In genomic region chr11:125164422-125165110, GRCh38 we compare ENCODE assay signal across 8 cellular contexts. TPM values are rescaled to one million over a fixed set of nuclear protein-coding genes. Genes with fewer than 3 reads are reported as not detected.
DNase-seq lines count a peak whose midpoint lies in the region; ATAC-seq and TF ChIP-seq lines count a peak whose summit lies in the region.

Gene PKNOX2 (plus strand): TSS chr11:125164751. CDS start chr11:125351306, 186,555 bp downstream.

- peaks cover 20% of the 10 kb centered on the region for H3K79me2 ChIP-seq in smooth muscle cell (ENCODE audit: low read depth)

- ATAC-seq in HG02973 (IDR thresholded peaks at IDR 0.05; ENCODE audit: unreplicated experiment): no peak
- ATAC-seq in GM21526 (IDR thresholded peaks at IDR 0.05; ENCODE audit: low FRiP score, unreplicated experiment): no peak

- H3K36me3 ChIP-seq in smooth muscle cell (ENCODE audit: low read depth): no peaks in the 10 kb centered on the region

- H3K27ac ChIP-seq in VCaP (peak within 1 kb of the TSS; percentile 77), smooth muscle cell (ENCODE audit: low read depth) (peak within 1 kb of the TSS; percentile 77)

- H3K4me3 ChIP-seq in GM12875 (ENCODE audit: low read depth, low read length) (peak within 1 kb of the TSS; percentile 28), cardiac fibroblast (replicated peaks in 1 of 2; ENCODE audit: low read depth in 2 of 2, low read length in 2 of 2) (peak within 1 kb of the TSS; percentile 63 to 65), smooth muscle cell (peak within 1 kb of the TSS; percentile 78)

- H3F3A ChIP-seq in smooth muscle cell (ENCODE audit: low read depth): peaks cover 8% of the 10 kb centered on the region

- no peaks in the 10 kb centered on the region for H3K9me3 ChIP-seq in smooth muscle cell (replicated peaks; ENCODE audit: low read depth)

- H3K4me1 ChIP-seq in smooth muscle cell (ENCODE audit: low read depth): peaks cover 41% of the 10 kb centered on the region

- peak within 1 kb of the TSS; percentile 95 for H3K4me2 ChIP-seq in smooth muscle cell

- H3K27me3 ChIP-seq in smooth muscle cell (ENCODE audit: low read depth): no peaks in the 10 kb centered on the region

- H2AFZ ChIP-seq in smooth muscle cell (ENCODE audit: low read depth): peak within 1 kb of the TSS; percentile 17

- H4K20me1 ChIP-seq in smooth muscle cell (ENCODE audit: low read depth): peaks cover 19% of the 10 kb centered on the region

- TF ChIP-seq CTCF in GM12875 (IDR thresholded peaks at IDR 0.05; ENCODE audit: borderline replicate concordance, insufficient read depth, low read depth, low read length): peak; percentile 52; the same call in 1 of the 2 replicates
- peak; percentile 90 for TF ChIP-seq CTCF in VCaP (conservative IDR thresholded peaks at IDR 0.05)
- peak; percentile 46 for TF ChIP-seq CTCF in cardiac fibroblast (IDR thresholded peaks at IDR 0.05; ENCODE audit: low read depth, low read length)
- peak; percentile 64 for TF ChIP-seq CTCF in smooth muscle cell (IDR thresholded peaks at IDR 0.05; ENCODE audit: borderline replicate concordance, insufficient read depth, poor library complexity, severe bottlenecking)

- peak within 1 kb of the TSS; percentile 67 for H3K9ac ChIP-seq in smooth muscle cell (ENCODE audit: low read depth)

- DNase-seq in LHCN-M2 (ENCODE audit: low read depth): peak; percentile 86
- DNase-seq in cardiac fibroblast (ENCODE audit: low read depth in 2 of 2): peak; percentile 68 to 88
- peak; percentile 60 for DNase-seq in inferior parietal cortex (ENCODE audit: extremely low spot score)
- DNase-seq in smooth muscle cell (lab: John Stamatoyannopoulos, UW; ENCODE audit: unreplicated experiment): peak; percentile 81

- WGBS in smooth muscle cell (ENCODE audit: low lambda C conversion rate): 0% methylated on average over 23 of the region's 58 CpGs

RNA-seq across cellular contexts. Expression of gene PKNOX2, which starts in this region (rescaled TPM):
- total RNA-seq in LHCN-M2 (2014; rRNA removed) (14.6 and 15.6 TPM in 2 replicates), smooth muscle cell (6.5 and 7.2 TPM in 2 replicates)
- polyA plus RNA-seq in LHCN-M2 (2012): 18.2 TPM
- polyA plus RNA-seq in smooth muscle cell: 6.0 and 7.9 TPM in 2 replicates

Comparison
In these comparisons a context has a peak if more than half of its experiments do, and no peak if none do; other contexts are left out.
1. H3K4me3 ChIP-seq: peak in every context shown above with its lines; median percentile 78 in smooth muscle cell; 64 in cardiac fibroblast; 28 in GM12875.